Comparison of ENCODE assay signal across 8 cellular contexts in the genomic region with DNA sequence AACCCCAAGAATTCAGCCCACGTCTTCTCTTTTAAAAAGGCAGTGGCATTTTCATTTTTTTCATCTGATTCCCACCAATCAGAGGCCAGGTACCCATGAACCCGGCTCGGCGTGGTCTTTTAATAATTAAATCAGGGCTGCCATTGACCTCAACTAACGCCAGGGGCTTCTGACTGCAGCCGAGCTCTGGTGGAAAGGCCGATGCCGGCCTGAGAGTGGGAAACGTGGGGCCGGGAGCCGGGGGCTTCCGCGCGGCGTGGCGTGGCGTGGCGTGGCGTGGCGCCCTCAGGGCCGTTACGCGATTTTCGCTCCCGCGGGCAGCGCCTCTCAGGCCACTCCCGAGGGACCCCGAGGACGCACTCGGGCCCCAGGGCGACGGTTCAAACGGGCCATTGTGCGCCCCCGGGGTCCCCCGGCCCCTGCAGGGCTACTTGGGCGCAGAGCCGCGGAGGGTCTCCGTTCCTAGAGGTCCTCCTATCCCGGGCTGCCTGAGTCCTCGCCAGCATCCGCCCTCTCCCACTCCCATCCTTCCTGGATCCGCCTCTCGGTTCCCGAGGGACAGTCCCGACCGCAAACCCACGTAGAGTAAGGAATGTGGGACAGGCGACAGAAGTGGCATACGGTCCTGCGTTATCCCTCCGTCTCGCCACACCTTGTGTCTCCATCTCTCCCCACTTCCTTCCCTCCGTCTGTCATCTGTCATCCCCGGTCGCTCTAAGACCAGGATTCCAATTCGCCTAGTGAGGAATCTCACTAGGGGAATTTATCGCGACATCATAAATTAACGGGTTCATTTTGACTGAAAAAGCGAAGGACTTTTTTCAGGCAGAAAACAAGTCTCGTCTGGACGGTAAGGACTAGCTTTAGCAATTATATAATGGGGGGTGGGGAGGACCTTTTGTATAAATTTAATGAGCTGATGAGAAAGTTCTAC. TPM values are rescaled to one million over a fixed set of nuclear protein-coding genes. Genes with fewer than 3 reads are reported as not detected.
DNase-seq lines count a peak whose midpoint lies in the region; ATAC-seq and TF ChIP-seq lines count a peak whose summit lies in the region.

No MANE protein-coding gene starts in this region.

- H3K56ac ChIP-seq in IMR-90 (ENCODE audit: extremely low read depth, insufficient read depth, low read length), result peak overlapping the region; percentile 91

- BruUV-seq in IMR-90 (replicated peaks; lab: Mats Ljungman, UMichigan), result no TSS peak

- peak overlapping the region; percentile 77 for H4K91ac ChIP-seq in IMR-90 (ENCODE audit: insufficient read depth, low read depth, low read length)

- peak overlapping the region; percentile 78; the same call in 2 of the 3 replicates for H2BK15ac ChIP-seq in IMR-90 (ENCODE audit: low read depth, low read length)

- peak overlapping the region; percentile 92 for H2AFZ ChIP-seq in IMR-90 (replicated peaks; ENCODE audit: low read length, poor library complexity)

- H3K27ac ChIP-seq in IMR-90 (ENCODE audit: insufficient read depth, low read length), result peak overlapping the region; percentile 75

- H3K23ac ChIP-seq in IMR-90 (ENCODE audit: low read depth, low read length), result peak overlapping the region; percentile 59

- H3K4me1 Mint-ChIP-seq in activated naive CD8-positive, alpha-beta T cell treated with anti-CD3 and anti-CD28 coated beads for 36 hours, result peaks cover 34% of the 10 kb centered on the region

- H3K14ac ChIP-seq in IMR-90 (replicated peaks; ENCODE audit: low read depth, low read length), result peak overlapping the region; percentile 28

- peak overlapping the region; percentile 83 for H2AK5ac ChIP-seq in IMR-90 (ENCODE audit: low read depth, low read length)

- peak; percentile 19; the same call in 1 of the 2 replicates for TF ChIP-seq RAD21 in IMR-90 (IDR thresholded peaks at IDR 0.05; ENCODE audit: low read length)

- intact Hi-C loops in IMR-90 (cut with micrococcal nuclease), result no loop called here

- peak overlapping the region; percentile 56 for H3K18ac ChIP-seq in IMR-90 (ENCODE audit: low read depth, low read length)

- ATAC-seq in GM21529 (IDR thresholded peaks at IDR 0.05; ENCODE audit: unreplicated experiment) (peak; percentile 46), IMR-90 (ENCODE audit: low read depth) (peak; percentile 61), omental fat pad (ENCODE audit: low FRiP score) (peak; percentile 57)

- peak overlapping the region; percentile 97 for H3K27ac Mint-ChIP-seq in activated naive CD8-positive, alpha-beta T cell treated with anti-CD3 and anti-CD28 coated beads for 36 hours

- POLR2A ChIA-PET in IMR-90 (lab: Charles Lee; ENCODE audit: unreplicated experiment), result interaction anchor here (0.7 kb wide), 1 partner anchor 10 kb away, joined by 3 read pairs; no protein-coding TSS in a partner anchor

- peaks cover 5% of the 10 kb centered on the region for H3K36me3 Mint-ChIP-seq in activated naive CD8-positive, alpha-beta T cell treated with anti-CD3 and anti-CD28 coated beads for 36 hours

- peaks cover 9 to 42% of the 10 kb centered on the region in 2 experiments for H3K79me1 ChIP-seq in IMR-90 (ENCODE audit: low read depth in 1 of 2, low read length in 2 of 2)

- in situ Hi-C loops in IMR-90 (cut with MboI; ENCODE audit: low sequenced_read_pairs), result no loop called here
- in situ Hi-C loops in SK-MEL-5 (cut with HindIII; ENCODE audit: low pct_unique_long_range_greater_than_20kb, low sequenced_read_pairs), result no loop called here

- H3K4me2 ChIP-seq in IMR-90 (ENCODE audit: low read depth, low read length), result peak overlapping the region; percentile 73

- no peak overlapping the region for H2BK20ac ChIP-seq in IMR-90 (ENCODE audit: low read depth, low read length)

- TF ChIP-seq POLR2A in IMR-90 (IDR thresholded peaks at IDR 0.05; ENCODE audit: low read depth, low read length), result peak; percentile 69

- H2AK9ac ChIP-seq in IMR-90 (replicated peaks; ENCODE audit: low read depth, low read length, poor library complexity), result peak overlapping the region; percentile 21

- no peaks in the 10 kb centered on the region for H3K27me3 Mint-ChIP-seq in activated naive CD8-positive, alpha-beta T cell treated with anti-CD3 and anti-CD28 coated beads for 36 hours

- no peaks in the 10 kb centered on the region for H3K9me3 ChIP-seq in IMR-90 (ENCODE audit: control insufficient read depth, insufficient read depth, low read length)

- dilution Hi-C loops in IMR-90 (cut with HindIII; ENCODE audit: low sequenced_read_pairs, unreplicated experiment), result no loop called here

- CTCF ChIA-PET in IMR-90 (lab: Yijun Ruan, JAX), result interaction anchor here (1.0 to 1.1 kb wide), 3 partner anchors 11 to 31 kb away, joined by 3 to 4 read pairs (median 3); no protein-coding TSS in a partner anchor

- peaks cover 9% of the 10 kb centered on the region for H3K4me1 ChIP-seq in IMR-90 (ENCODE audit: control insufficient read depth, insufficient read depth, low read length)

- peaks cover 9% of the 10 kb centered on the region; the same call in 1 of the 2 replicates for H3K9me1 ChIP-seq in IMR-90 (ENCODE audit: insufficient read depth, low read length)

- H2BK120ac ChIP-seq in IMR-90 (ENCODE audit: low read depth, low read length), result peak overlapping the region; percentile 58

- H4K8ac ChIP-seq in IMR-90 (ENCODE audit: low read depth in 2 of 2, low read length in 2 of 2), result peak overlapping the region; percentile 80 to 92

- peaks cover 19% of the 10 kb centered on the region; the same call in 1 of the 2 replicates for H4K20me1 ChIP-seq in IMR-90 (ENCODE audit: insufficient read depth, low read length)

- peak overlapping the region; percentile 54 for H2BK5ac ChIP-seq in IMR-90 (ENCODE audit: low read depth, low read length, poor library complexity, severe bottlenecking)

- peak overlapping the region; percentile 72 for H3K9ac ChIP-seq in IMR-90 (ENCODE audit: low read depth, low read length)

- H3K36me3 ChIP-seq in IMR-90 (ENCODE audit: control insufficient read depth, insufficient read depth, low read length), result no peaks in the 10 kb centered on the region

- H3K4me3 ChIP-seq in IMR-90 (ENCODE audit: insufficient read depth, low read depth, low read length), result peak overlapping the region; percentile 64

- H3K4me3 Mint-ChIP-seq in activated naive CD8-positive, alpha-beta T cell treated with anti-CD3 and anti-CD28 coated beads for 36 hours, result peak overlapping the region; percentile 90

- DNase-seq in EL (peak; percentile 78), IMR-90 (peak; percentile 80), SK-MEL-5 (ENCODE audit: low read depth, low spot score) (peak; percentile 69), glomerular visceral epithelial cell (ENCODE audit: extremely low spot score) (peak; percentile 78), omental fat pad (ENCODE audit: low spot score) (peak; percentile 37), ureter (ENCODE audit: low spot score) (peak; percentile 69)
- peak; percentile 64 for DNase-seq in activated naive CD8-positive, alpha-beta T cell treated with anti-CD3 and anti-CD28 coated beads for 36 hours

- TF ChIP-seq CTCF in IMR-90 (conservative IDR thresholded peaks at IDR 0.05; ENCODE audit: low read depth, low read length) (peak; percentile 44), omental fat pad (IDR thresholded peaks at IDR 0.05) (no peak)

- H3K27me3 ChIP-seq in IMR-90 (ENCODE audit: control insufficient read depth, insufficient read depth, low read length), result no peaks in the 10 kb centered on the region

- peak overlapping the region; percentile 68 for H4K5ac ChIP-seq in IMR-90 (ENCODE audit: low read depth, low read length)

- H3K4ac ChIP-seq in IMR-90 (ENCODE audit: low read depth, low read length), result peak overlapping the region; percentile 80

- no peaks in the 10 kb centered on the region for H3K9me3 Mint-ChIP-seq in activated naive CD8-positive, alpha-beta T cell treated with anti-CD3 and anti-CD28 coated beads for 36 hours

- WGBS in IMR-90 (ENCODE audit: extremely low coverage in 2 of 2, insufficient read length in 1 of 2), 2 experiments, result 2% methylated on average over 35 of the region's 65 CpGs; no CpG with 5 or more reads in 1 of the 2 experiments

TF ChIP-seq in IMR-90, 13 proteins besides CTCF, POLR2A, EP300 and RAD21 (continues in another document):
- TF ChIP-seq FOS (IDR thresholded peaks at IDR 0.05; ENCODE audit: low read depth, low read length) (no peak), BHLHE40 (IDR thresholded peaks at IDR 0.05; ENCODE audit: low read depth, low read length) (no peak), CHD1 (IDR thresholded peaks at IDR 0.05; ENCODE audit: low read depth, low read length) (no peak), SMC3 (IDR thresholded peaks at IDR 0.05; ENCODE audit: low read depth, low read length) (peak; percentile 27), NFE2L2 (IDR thresholded peaks at IDR 0.05; ENCODE audit: low read depth, low read length) (no peak), MAZ (IDR thresholded peaks at IDR 0.05; ENCODE audit: borderline replicate concordance, low read depth, low read length) (peak; percentile 39; the same call in 1 of the 2 replicates), RCOR1 (IDR thresholded peaks at IDR 0.05; ENCODE audit: insufficient replicate concordance, low read length) (no peak), MXI1 (IDR thresholded peaks at IDR 0.05; ENCODE audit: borderline replicate concordance, low read depth, low read length) (peak; percentile 64; the same call in 1 of the 2 replicates), MAFK (IDR thresholded peaks at IDR 0.05; ENCODE audit: low read depth, low read length) (no peak), CEBPB (IDR thresholded peaks at IDR 0.05; ENCODE audit: low read depth, low read length) (no peak), RFX5 (IDR thresholded peaks at IDR 0.05; ENCODE audit: low read depth, low read length) (no peak)
- TF ChIP-seq, protein P1, sequence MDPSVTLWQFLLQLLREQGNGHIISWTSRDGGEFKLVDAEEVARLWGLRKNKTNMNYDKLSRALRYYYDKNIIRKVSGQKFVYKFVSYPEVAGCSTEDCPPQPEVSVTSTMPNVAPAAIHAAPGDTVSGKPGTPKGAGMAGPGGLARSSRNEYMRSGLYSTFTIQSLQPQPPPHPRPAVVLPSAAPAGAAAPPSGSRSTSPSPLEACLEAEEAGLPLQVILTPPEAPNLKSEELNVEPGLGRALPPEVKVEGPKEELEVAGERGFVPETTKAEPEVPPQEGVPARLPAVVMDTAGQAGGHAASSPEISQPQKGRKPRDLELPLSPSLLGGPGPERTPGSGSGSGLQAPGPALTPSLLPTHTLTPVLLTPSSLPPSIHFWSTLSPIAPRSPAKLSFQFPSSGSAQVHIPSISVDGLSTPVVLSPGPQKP (IDR thresholded peaks at IDR 0.05; ENCODE audit: borderline replicate concordance, low read depth, low read length), result no peak

RNA-seq across cellular contexts. Expression of gene TBPL1, which starts 0.9 kb away (rescaled TPM):
- total RNA-seq in IMR-90 (2012; rRNA removed), result 25.6 and 38.3 TPM in 2 replicates
- polyA plus RNA-seq in IMR-90 (2012; rRNA removed), result 32.5 and 34.0 TPM in 2 replicates
- polyA plus RNA-seq in IMR-90 (2012; cell fraction: cytosol; rRNA removed), result 6.6 and 14.8 TPM in 2 replicates
- polyA plus RNA-seq in IMR-90 (2012; cell fraction: nucleus; rRNA removed; ENCODE audit: low replicate concordance), result 7.1 and 25.3 TPM in 2 replicates
- total RNA-seq in SK-MEL-5 (2014; rRNA removed; shearing (Covaris generic)), result 37.0 and 40.7 TPM in 2 replicates
- polyA plus RNA-seq in SK-MEL-5 (2015; cell fraction: cytosol; rRNA removed), result 14.0 and 18.8 TPM in 2 replicates
- 14.3 and 19.3 TPM in 2 replicates for polyA plus RNA-seq in SK-MEL-5 (2015; cell fraction: nucleus; rRNA removed)
- 10 to 100 TPM; 46.5 to 51.4 TPM for total RNA-seq in activated naive CD8-positive, alpha-beta T cell treated with anti-CD3 and anti-CD28 coated beads for 36 hours
- 10 to 100 TPM; 10.1 to 18.6 (median 12.3) TPM for total RNA-seq in omental fat pad
- total RNA-seq in ureter, result 22.2 TPM

Comparison
In these comparisons a context has a peak if more than half of its experiments do, and no peak if none do; other contexts are left out.
1. Peak in every context shown above with its lines: DNase-seq, ATAC-seq, H3K4me3 ChIP-seq and H3K27ac ChIP-seq.